In the genomic region with DNA sequence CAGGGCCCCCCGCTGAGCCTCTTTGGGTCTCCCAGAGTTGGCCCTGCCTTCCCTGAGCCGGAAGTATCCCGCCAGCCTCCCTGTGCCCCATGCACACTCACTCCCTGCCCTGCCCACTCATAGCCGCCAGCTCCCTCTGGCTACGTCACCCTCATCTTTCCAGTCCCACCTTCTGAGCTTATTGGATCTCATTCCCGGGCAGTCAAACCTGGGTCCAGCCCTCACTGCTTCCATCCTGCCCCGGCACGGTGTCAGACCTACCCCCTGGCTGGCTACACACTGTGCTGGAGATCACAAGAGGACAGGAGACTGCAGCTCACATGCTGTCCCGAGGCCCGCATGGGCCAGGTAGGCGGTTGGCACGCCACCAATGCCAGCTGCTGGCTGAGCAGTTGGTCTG, we compare ENCODE assay signal across 7 cellular contexts.
"Had no signal": no experiment of that assay in that cellular context is flagged by ENCODE, and none has a peak within 500 bp of the region (broad histone marks: within the 10 kb centered on the region; RNA-seq: fewer than 3 reads in every experiment).

No MANE protein-coding gene starts in this region.

- DNase-seq: hippocampal formation, naive B cell had no signal

- H3K4me1 ChIP-seq: ascending aorta, neural progenitor cell had no signal

- H3K4me3 ChIP-seq: ascending aorta, cardiac muscle cell, neural progenitor cell, upper lobe of left lung had no signal

- H3K27me3 ChIP-seq: ascending aorta, cardiac muscle cell, upper lobe of left lung had no signal

- H3K27ac ChIP-seq: ascending aorta, cardiac muscle cell, neural progenitor cell had no signal

- H3K9me3 ChIP-seq: ascending aorta, upper lobe of left lung had no signal

- H3K36me3 ChIP-seq: ascending aorta, cardiac muscle cell, neural progenitor cell, upper lobe of left lung had no signal

- ATAC-seq: activated CD4-positive, alpha-beta T cell treated with anti-CD3 and anti-CD28 coated beads for 36 hours had no signal
